In genomic region chr17:6502871-6503509, GRCh38 we compare ENCODE assay signal across 19 cellular contexts. TPM values are rescaled to one million over a fixed set of nuclear protein-coding genes. Genes with fewer than 3 reads are reported as not detected.
DNase-seq lines count a peak whose midpoint lies in the region; ATAC-seq, FAIRE-seq and TF ChIP-seq lines count a peak whose summit lies in the region.
"Had no signal": no experiment of that assay in that cellular context is flagged by ENCODE, and none has a peak within 500 bp of the region (broad histone marks: within the 10 kb centered on the region; RNA-seq: fewer than 3 reads in every experiment).

No MANE protein-coding gene starts in this region.

- H3K4me3 ChIP-seq in bronchial epithelial cell (ENCODE audit: low read depth, low read length) (no peak overlapping the region), spleen (no peak overlapping the region), mucosa of descending colon (no peak overlapping the region)
- H3K4me3 ChIP-seq in CD4-positive, alpha-beta memory T cell (ENCODE audit: low read length in 2 of 2) = no peak overlapping the region
- H3K4me3 ChIP-seq: K562 had no signal

- no peak overlapping the region for H3K27ac Mint-ChIP-seq in CD4-positive, alpha-beta memory T cell
- H3K27ac Mint-ChIP-seq: B cell; CD4-positive, alpha-beta T cell; HFFc6 had no signal

- H3K4me1 ChIP-seq in spleen (peaks cover 8 to 89% (median 33%) of the 10 kb centered on the region in 6 donors), mucosa of descending colon (ENCODE audit: low read depth) (peaks cover 6% of the 10 kb centered on the region)
- no peaks in the 10 kb centered on the region for H3K4me1 ChIP-seq in CD4-positive, alpha-beta memory T cell (ENCODE audit: insufficient read depth, low read length)

- H3K9me3 ChIP-seq in spleen (no peaks in the 10 kb centered on the region), mucosa of descending colon (no peaks in the 10 kb centered on the region)
- no peaks in the 10 kb centered on the region for H3K9me3 ChIP-seq in CD4-positive, alpha-beta memory T cell (ENCODE audit: control insufficient read depth in 1 of 2, low read length in 2 of 2)

- peaks cover 3 to 8% of the 10 kb centered on the region in 2 donors for H3K27me3 Mint-ChIP-seq in CD4-positive, alpha-beta memory T cell
- H3K27me3 Mint-ChIP-seq: B cell had no signal

- H3K36me3 Mint-ChIP-seq in CD4-positive, alpha-beta memory T cell = no peaks in the 10 kb centered on the region

- intact Hi-C loops in spleen (cut with DNase I; ENCODE audit: low total_unique reads) = no loop called here
- intact Hi-C loops in mucosa of descending colon (cut with DNase I, micrococcal nuclease) = no loop called here
- intact Hi-C loops in CD4-positive, alpha-beta memory T cell (cut with micrococcal nuclease) = no loop called here

- WGBS in spleen, 5 donors = 65 to 97% (median 84%) methylated on average over 6 to 8 of the region's 8 CpGs

- peaks cover 0 to 4% (median 0%) of the 10 kb centered on the region in 8 donors for H3K9me3 Mint-ChIP-seq in CD4-positive, alpha-beta memory T cell
- H3K9me3 Mint-ChIP-seq: CD4-positive, alpha-beta T cell; HFFc6 had no signal

- no peak for DNase-seq in bronchial epithelial cell (ENCODE audit: low read depth)
- DNase-seq in islet precursor cell = peak; percentile 46
- no peak for DNase-seq in spleen
- DNase-seq in mucosa of descending colon = no peak
- no peak for DNase-seq in NCI-H187 (lab: John Stamatoyannopoulos, UW)
- DNase-seq in CD4-positive, alpha-beta memory T cell = no peak
- DNase-seq: ACHN; C1 segment of cervical spinal cord; CD4-positive, alpha-beta T cell; DMS79 treated with DMSO at 0.1 percent for 48 hours; EL; GOT3; HCEC 1CT; HFFc6 had no signal

- H3K27ac ChIP-seq in spleen = peak overlapping the region in 6 of 8 donors; percentile 26 to 72 (median 54)
- no peak overlapping the region for H3K27ac ChIP-seq in CD4-positive, alpha-beta memory T cell (ENCODE audit: low read depth, low read length)

- no peak overlapping the region for H3K4me3 Mint-ChIP-seq in CD4-positive, alpha-beta memory T cell
- H3K4me3 Mint-ChIP-seq: B cell; CD4-positive, alpha-beta T cell; HFFc6 had no signal

- CTCF ChIA-PET in CD4-positive, alpha-beta memory T cell (lab: Charles Lee; ENCODE audit: partially characterized antibody) = no interaction called here

- H3K36me3 ChIP-seq in bronchial epithelial cell (ENCODE audit: control insufficient read depth, insufficient read depth, low read length) = peaks cover 13% of the 10 kb centered on the region
- peaks cover 0 to 39% (median 0%) of the 10 kb centered on the region in 6 donors for H3K36me3 ChIP-seq in spleen
- H3K36me3 ChIP-seq in mucosa of descending colon (ENCODE audit: low read depth) = no peaks in the 10 kb centered on the region
- no peaks in the 10 kb centered on the region for H3K36me3 ChIP-seq in CD4-positive, alpha-beta memory T cell (ENCODE audit: insufficient read depth, low read length)

- ATAC-seq in mucosa of descending colon = no peak
- ATAC-seq in HG02884 (IDR thresholded peaks at IDR 0.05; ENCODE audit: unreplicated experiment) = no peak
- ATAC-seq: K562 had no signal

- H3K27me3 ChIP-seq in bronchial epithelial cell (ENCODE audit: control insufficient read depth, insufficient read depth, low read length) (no peaks in the 10 kb centered on the region), spleen (replicated peaks in 1 of 7) (no peaks in the 10 kb centered on the region)
- H3K27me3 ChIP-seq in CD4-positive, alpha-beta memory T cell (ENCODE audit: insufficient read depth, low read length) = no peaks in the 10 kb centered on the region

- H3K4me1 Mint-ChIP-seq in CD4-positive, alpha-beta memory T cell = no peaks in the 10 kb centered on the region

- no peak for TF ChIP-seq POLR2A in spleen (IDR thresholded peaks at IDR 0.05)

- peak; percentile 93 for FAIRE-seq in bronchial epithelial cell (lab: Jason Lieb, UNC)
- FAIRE-seq: G401.6, GM12892, K562 had no signal

- TF ChIP-seq CTCF in bronchial epithelial cell (IDR thresholded peaks at IDR 0.05; ENCODE audit: insufficient read depth, low read length, severe bottlenecking) = no peak
- TF ChIP-seq CTCF in spleen (IDR thresholded peaks at IDR 0.05 in 8 of 11, conservative IDR thresholded peaks at IDR 0.05 in 3 of 11) = no peak
- TF ChIP-seq CTCF in mucosa of descending colon (IDR thresholded peaks at IDR 0.05) = no peak

- POLR2A ChIA-PET in CD4-positive, alpha-beta memory T cell (lab: Charles Lee; ENCODE audit: partially characterized antibody) = no interaction called here

RNA-seq across cellular contexts. Expression of gene PITPNM3, which starts 53.4 kb away (rescaled TPM):
- total RNA-seq in bronchial epithelial cell (25.0 and 42.9 TPM in 2 replicates), spleen (100 to 1,000 TPM in 6 of 7 donors, 10 to 100 TPM in 1; 51.9 to 215 (median 140) TPM), mucosa of descending colon (10 to 100 TPM; 12.2 to 15.9 (median 15.6) TPM)
- polyA plus RNA-seq in spleen = 10 to 100 TPM in 1 of 3 donors, 1 to 10 TPM in 2; 5.4 to 63.3 (median 9.1) TPM
- under 1 TPM; 0.29 to 0.50 TPM for total RNA-seq in CD4-positive, alpha-beta memory T cell
- polyA plus RNA-seq in CD4-positive, alpha-beta memory T cell = under 1 TPM in 1 of 2 donors, not detected in 1; 0.05 TPM

RNA-seq across cellular contexts. Expression of gene PIMREG, which starts 58.7 kb away (rescaled TPM):
- total RNA-seq in bronchial epithelial cell (0.13 and 0.26 TPM in 2 replicates), spleen (10 to 100 TPM in 1 of 7 donors, 1 to 10 TPM in 6; 1.8 to 11.6 (median 3.9) TPM), mucosa of descending colon (10 to 100 TPM in 1 of 3 donors, 1 to 10 TPM in 1, under 1 TPM in 1; 0.95 to 13.0 (median 3.2) TPM)
- polyA plus RNA-seq in spleen = 1 to 10 TPM; 1.3 to 4.0 (median 1.6) TPM
- not detected for total RNA-seq in CD4-positive, alpha-beta memory T cell
- not detected for polyA plus RNA-seq in CD4-positive, alpha-beta memory T cell
- total RNA-seq: B cell; CD4-positive, alpha-beta T cell had no signal

Comparison
In these comparisons a context has a peak if more than half of its experiments do, and no peak if none do; other contexts are left out.
1. RNA of gene PITPNM3, which starts 53.4 kb away (total RNA-seq): 51.9 to 215 TPM in spleen, 25.0 to 42.9 TPM in bronchial epithelial cell and 12.2 to 15.9 TPM in mucosa of descending colon; 0.29 to 0.50 TPM in CD4-positive, alpha-beta memory T cell; every median in the first group is over 4 times any median in the second.